In the genomic region with DNA sequence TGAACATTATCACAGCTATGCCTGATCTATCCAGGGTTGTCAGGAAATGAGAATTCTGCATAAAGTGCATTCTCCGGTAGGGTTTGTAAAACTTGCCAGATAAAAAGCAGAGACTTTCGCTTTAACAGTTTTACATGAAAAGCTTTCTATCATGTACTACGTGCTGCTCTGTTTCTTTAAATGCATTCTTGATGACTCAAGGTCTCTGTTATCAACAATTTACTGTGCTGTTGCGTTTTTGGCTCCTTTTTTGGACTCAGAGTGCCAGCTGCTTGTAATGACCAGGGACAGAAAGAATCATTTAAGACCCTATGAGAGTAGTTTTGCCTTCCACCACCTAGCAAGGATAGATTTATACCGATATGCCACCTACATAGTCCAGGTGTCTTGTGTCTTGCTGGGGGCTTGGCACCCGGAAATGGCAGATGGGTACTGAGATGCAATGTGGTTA, we compare ENCODE assay signal across 13 cellular contexts.
DNase-seq lines count a peak whose midpoint lies in the region; ATAC-seq and TF ChIP-seq lines count a peak whose summit lies in the region.
"Had no signal": no experiment of that assay in that cellular context is flagged by ENCODE, and none has a peak within 500 bp of the region (broad histone marks: within the 10 kb centered on the region; RNA-seq: fewer than 3 reads in every experiment).

No MANE protein-coding gene starts in this region.

- peaks cover 45% of the 10 kb centered on the region for H3K4me1 Mint-ChIP-seq in activated T-cell treated with anti-CD3 and anti-CD28 coated beads, Interleukin-2, amount 50 U/mL, for 72 hours (ENCODE audit: low read depth)

- ATAC-seq in activated T-cell treated with anti-CD3 and anti-CD28 coated beads, Interleukin-2, amount 50 U/mL, for 72 hours (replicated peaks in 1 of 2) = no peak
- peak; percentile 53 for ATAC-seq in SK-N-SH treated with all-trans-retinoic acid at 6 μM for 48 hours
- no peak for ATAC-seq in GM18867 (IDR thresholded peaks at IDR 0.05; ENCODE audit: unreplicated experiment)

- H3K9me3 Mint-ChIP-seq in activated T-cell treated with anti-CD3 and anti-CD28 coated beads, Interleukin-2, amount 50 U/mL, for 72 hours = no peaks in the 10 kb centered on the region

- intact Hi-C loops in spleen (cut with DNase I; ENCODE audit: low total_unique reads) = no loop called here

- 41 to 69% (median 62%) methylated on average over 6 of the region's 6 CpGs for WGBS in spleen, 5 donors

- in situ Hi-C loops in KBM-7 (cut with MboI; ENCODE audit: low pct_unique_long_range_greater_than_20kb, low sequenced_read_pairs) = no loop called here

- no peak for TF ChIP-seq POLR2A in spleen (IDR thresholded peaks at IDR 0.05)

- H3K4me3 Mint-ChIP-seq in activated T-cell treated with anti-CD3 and anti-CD28 coated beads, Interleukin-2, amount 50 U/mL, for 72 hours = peak overlapping the region; percentile 44 to 50

- no peak for TF ChIP-seq CTCF in spleen (IDR thresholded peaks at IDR 0.05 in 8 of 11, conservative IDR thresholded peaks at IDR 0.05 in 3 of 11)

- peak overlapping the region in 7 of 8 donors; percentile 22 to 70 (median 39) for H3K27ac ChIP-seq in spleen
- H3K27ac ChIP-seq: HL-60, SK-N-MC had no signal

- no peak overlapping the region for H3K27ac Mint-ChIP-seq in activated T-cell treated with anti-CD3 and anti-CD28 coated beads, Interleukin-2, amount 50 U/mL, for 72 hours

- DNase-seq in activated T-cell treated with anti-CD3 and anti-CD28 coated beads, Interleukin-2, amount 50 U/mL, for 72 hours = no peak
- DNase-seq in activated T-cell treated with anti-CD3 and anti-CD28 coated beads, Interleukin-2, amount 50 U/mL, for 1 hour = no peak
- DNase-seq in fibroblast of the conjunctiva (ENCODE audit: low read depth) (peak; percentile 18), spleen (no peak), KBM-7 (no peak)
- DNase-seq in stimulated activated CD4-positive, alpha-beta T cell treated with anti-CD3 and anti-CD28 coated beads, Interleukin-12 subunit alpha, Interleukin-12 subunit beta, amount 100 ng/mL, for 4 hours = no peak
- DNase-seq: AML-193; NCI-H2029 treated with DMSO at 0.1 percent for 48 hours; stimulated activated CD4-positive, alpha-beta T cell treated with anti-CD3 and anti-CD28 coated beads, Interleukin-4, amount 100 ng/mL, for 24 hours had no signal

- H3K27me3 Mint-ChIP-seq in activated T-cell treated with anti-CD3 and anti-CD28 coated beads, Interleukin-2, amount 50 U/mL, for 72 hours (ENCODE audit: low read depth) = no peaks in the 10 kb centered on the region

- H3K9me3 ChIP-seq in spleen = no peaks in the 10 kb centered on the region

- peaks cover 12 to 37% (median 23%) of the 10 kb centered on the region in 6 donors for H3K4me1 ChIP-seq in spleen

- no peaks in the 10 kb centered on the region for H3K27me3 ChIP-seq in spleen (replicated peaks in 1 of 7)

- peak overlapping the region in 2 of 8 donors; percentile 6 to 38 for H3K4me3 ChIP-seq in spleen
- H3K4me3 ChIP-seq: SK-N-MC had no signal

- no peaks in the 10 kb centered on the region for H3K36me3 ChIP-seq in spleen

- no peaks in the 10 kb centered on the region for H3K36me3 Mint-ChIP-seq in activated T-cell treated with anti-CD3 and anti-CD28 coated beads, Interleukin-2, amount 50 U/mL, for 72 hours (ENCODE audit: insufficient read depth in 2 of 2)

TF ChIP-seq in SK-N-SH treated with all-trans-retinoic acid at 6 μM for 48 hours, 23 proteins besides CTCF, POLR2A, EP300 and RAD21:
- TF ChIP-seq ZFP30 (CRISPR knock-in tag; IDR thresholded peaks at IDR 0.05) (no peak), ISL1 (CRISPR knock-in tag; IDR thresholded peaks at IDR 0.05) (peak; percentile 75), RARB (CRISPR knock-in tag; IDR thresholded peaks at IDR 0.05) (no peak)
